In genomic region chr2:188979119-188979729, GRCh38 we compare ENCODE assay signal across 9 cellular contexts. TPM values are rescaled to one million over a fixed set of nuclear protein-coding genes. Genes with fewer than 3 reads are reported as not detected.
DNase-seq lines count a peak whose midpoint lies in the region; ATAC-seq and TF ChIP-seq lines count a peak whose summit lies in the region.
"Had no signal": no experiment of that assay in that cellular context is flagged by ENCODE, and none has a peak within 500 bp of the region (broad histone marks: within the 10 kb centered on the region; RNA-seq: fewer than 3 reads in every experiment).

No MANE protein-coding gene starts in this region.

- H3K9me3 ChIP-seq in osteoblast (ENCODE audit: low read depth, low read length) = no peaks in the 10 kb centered on the region
- H3K9me3 ChIP-seq in CD8-positive, alpha-beta T cell (ENCODE audit: low read length) = no peaks in the 10 kb centered on the region

- in situ Hi-C loops in GM13977 (cut with MboI; ENCODE audit: low pct_unique_long_range_greater_than_20kb, low sequenced_read_pairs, unreplicated experiment) = no loop called here

- no peak overlapping the region for H3K27ac Mint-ChIP-seq in CD8-positive, alpha-beta T cell

- POLR2A ChIA-PET in CD8-positive, alpha-beta T cell (lab: Charles Lee) = no interaction called here

- H3K4me3 Mint-ChIP-seq in CD8-positive, alpha-beta T cell = no peak overlapping the region

- DNase-seq in H4 (ENCODE audit: low spot score) (peak; percentile 27), SK-N-DZ (ENCODE audit: low spot score) (peak; percentile 89), osteoblast (ENCODE audit: insufficient read length, low spot score, missing footprints) (no peak), GM13977 (ENCODE audit: low spot score) (no peak)
- no peak for DNase-seq in stimulated activated CD4-positive, alpha-beta T cell treated with anti-CD3 and anti-CD28 coated beads, Interleukin-2, amount 100 ng/mL, for 24 hours
- DNase-seq in stimulated activated CD4-positive, alpha-beta T cell treated with anti-CD3 and anti-CD28 coated beads, Interleukin-4, amount 100 ng/mL, for 1 hour = no peak
- DNase-seq in CD8-positive, alpha-beta T cell = no peak
- DNase-seq: effector memory CD4-positive, alpha-beta T cell had no signal

- peak; percentile 3 for ATAC-seq in GM18519 (IDR thresholded peaks at IDR 0.05; ENCODE audit: low FRiP score, unreplicated experiment)
- ATAC-seq in CD8-positive, alpha-beta T cell = no peak

- H2AFZ ChIP-seq in osteoblast (ENCODE audit: low read length) = no peak overlapping the region

- no peaks in the 10 kb centered on the region for H3K9me3 Mint-ChIP-seq in CD8-positive, alpha-beta T cell

- intact Hi-C loops in CD8-positive, alpha-beta T cell (cut with DNase I, micrococcal nuclease) = no loop called here

- no peaks in the 10 kb centered on the region for H3K27me3 ChIP-seq in osteoblast (ENCODE audit: insufficient read depth, low read length)
- H3K27me3 ChIP-seq in CD8-positive, alpha-beta T cell (ENCODE audit: insufficient read depth, low read length) = no peaks in the 10 kb centered on the region

- H3K79me2 ChIP-seq in osteoblast (ENCODE audit: insufficient read depth, low read length) = peaks cover 85% of the 10 kb centered on the region

- H3K36me3 Mint-ChIP-seq in CD8-positive, alpha-beta T cell = no peaks in the 10 kb centered on the region

- H3K27ac ChIP-seq in osteoblast (ENCODE audit: low read depth, low read length) = peak overlapping the region; percentile 93
- H3K27ac ChIP-seq in CD8-positive, alpha-beta T cell (ENCODE audit: low read depth, low read length) = no peak overlapping the region

- H4K20me1 ChIP-seq in osteoblast (ENCODE audit: insufficient read depth, low read length) = no peaks in the 10 kb centered on the region

- CTCF ChIA-PET in CD8-positive, alpha-beta T cell (lab: Charles Lee) = no interaction called here

- H3K4me3 ChIP-seq in osteoblast (ENCODE audit: insufficient read depth, low read length) = peak overlapping the region; percentile 78
- H3K4me3 ChIP-seq in CD8-positive, alpha-beta T cell (ENCODE audit: low read depth, low read length) = no peak overlapping the region

- no peaks in the 10 kb centered on the region for H3K4me1 Mint-ChIP-seq in CD8-positive, alpha-beta T cell (ENCODE audit: low read depth)

- peak overlapping the region; percentile 94 for H3K4me2 ChIP-seq in osteoblast (ENCODE audit: insufficient read depth, low read length)

- TF ChIP-seq CTCF in osteoblast (IDR thresholded peaks at IDR 0.05; ENCODE audit: extremely low read depth, low read depth, low read length) (no peak), GM13977 (IDR thresholded peaks at IDR 0.05; ENCODE audit: extremely low read depth, insufficient read depth, missing control alignments) (no peak)
- TF ChIP-seq CTCF in CD8-positive, alpha-beta T cell (IDR thresholded peaks at IDR 0.05) = no peak

- H3K27me3 Mint-ChIP-seq in CD8-positive, alpha-beta T cell (ENCODE audit: low read depth) = no peaks in the 10 kb centered on the region

- peaks cover 67% of the 10 kb centered on the region for H3K4me1 ChIP-seq in osteoblast (ENCODE audit: insufficient read depth, low read length)
- no peaks in the 10 kb centered on the region for H3K4me1 ChIP-seq in CD8-positive, alpha-beta T cell (ENCODE audit: insufficient read depth, low read length)

- peaks cover 8% of the 10 kb centered on the region for H3K36me3 ChIP-seq in osteoblast (ENCODE audit: insufficient read depth, low read length)
- H3K36me3 ChIP-seq in CD8-positive, alpha-beta T cell (ENCODE audit: insufficient read depth, low read length) = no peaks in the 10 kb centered on the region

RNA-seq across cellular contexts. Expression of gene COL3A1, which starts 5.1 kb away (rescaled TPM):
- 70.4 and 74.5 TPM in 2 replicates for total RNA-seq in H4 (2014; rRNA removed; shearing (Covaris generic))
- 9.8 and 11.2 TPM in 2 replicates for polyA plus RNA-seq in SK-N-DZ (2014; cell fraction: cytosol; rRNA removed)
- polyA plus RNA-seq in SK-N-DZ (2014; cell fraction: nucleus; rRNA removed) = 177 and 192 TPM in 2 replicates
- 3,160 and 5,672 TPM in 2 replicates for total RNA-seq in osteoblast
- total RNA-seq in CD8-positive, alpha-beta T cell = not detected

Comparison
In these comparisons a context has a peak if more than half of its experiments do, and no peak if none do; other contexts are left out.
1. DNase-seq: peak in H4 (single experiment) and SK-N-DZ (single experiment); none in osteoblast (single experiment), stimulated activated CD4-positive, alpha-beta T cell treated with anti-CD3 and anti-CD28 coated beads, Interleukin-2, amount 100 ng/mL, for 24 hours (0 of 2), stimulated activated CD4-positive, alpha-beta T cell treated with anti-CD3 and anti-CD28 coated beads, Interleukin-4, amount 100 ng/mL, for 1 hour (single experiment), GM13977 (single experiment) and CD8-positive, alpha-beta T cell (0 of 7).
2. RNA of gene COL3A1, which starts 5.1 kb away (total RNA-seq): 3,160 to 5,672 TPM in osteoblast; 70.4 to 74.5 TPM in H4 and not detected in CD8-positive, alpha-beta T cell; every median in the first group is over 10 times any median in the second.